ENCODE assay signal across 27 cellular contexts in genomic region chr20:940926-941325, GRCh38. TPM values are rescaled to one million over a fixed set of nuclear protein-coding genes. Genes with fewer than 3 reads are reported as not detected.
"Had no signal": no experiment of that assay in that cellular context is flagged by ENCODE, and none has a peak within 500 bp of the region (broad histone marks: within the 10 kb centered on the region; RNA-seq: fewer than 3 reads in every experiment).

No MANE protein-coding gene starts in this region.

- H3K9me3 ChIP-seq: left ventricle myocardium inferior, neutrophil, ovary, prostate gland, spleen, tibial nerve, upper lobe of left lung, vagina had no signal

- H3K27ac ChIP-seq: left ventricle myocardium inferior, neutrophil, ovary, prostate gland, skin epidermis, spleen, tibial nerve, upper lobe of left lung, vagina had no signal

- H3K4me1 Mint-ChIP-seq: immature natural killer cell; nephron; neural crest cell; stimulated activated effector memory CD8-positive, alpha-beta T cell treated with anti-CD3 and anti-CD28 coated beads, Interleukin-12 subunit alpha, Interleukin-12 subunit beta, amount 100 ng/mL, for 72 hours; stimulated activated naive CD8-positive, alpha-beta T cell treated with anti-CD3 and anti-CD28 coated beads, Interleukin-15, amount 100 ng/mL, for 72 hours had no signal

- ATAC-seq: naive thymus-derived CD8-positive, alpha-beta T cell; right cardiac atrium; sciatic nerve; stimulated activated effector memory CD8-positive, alpha-beta T cell treated with anti-CD3 and anti-CD28 coated beads, Interleukin-12 subunit alpha, Interleukin-12 subunit beta, amount 100 ng/mL, for 72 hours; stimulated activated naive CD8-positive, alpha-beta T cell treated with anti-CD3 and anti-CD28 coated beads, Interleukin-15, amount 100 ng/mL, for 72 hours had no signal

- FAIRE-seq: islet of Langerhans had no signal

- H3K36me3 ChIP-seq: left ventricle myocardium inferior, neutrophil, ovary, prostate gland, spleen, tibial nerve, upper lobe of left lung, vagina had no signal

- H3K36me3 Mint-ChIP-seq: immature natural killer cell; naive thymus-derived CD8-positive, alpha-beta T cell; stimulated activated effector memory CD8-positive, alpha-beta T cell treated with anti-CD3 and anti-CD28 coated beads, Interleukin-12 subunit alpha, Interleukin-12 subunit beta, amount 100 ng/mL, for 72 hours had no signal

- H3K27me3 Mint-ChIP-seq: stimulated activated naive CD8-positive, alpha-beta T cell treated with anti-CD3 and anti-CD28 coated beads, Interleukin-15, amount 100 ng/mL, for 72 hours had no signal

- DNase-seq: hypothalamus; immature natural killer cell; left ventricle myocardium inferior; naive thymus-derived CD8-positive, alpha-beta T cell; occipital lobe; ovary; retina; spleen; stimulated activated CD4-positive, alpha-beta T cell treated with anti-CD3 and anti-CD28 coated beads, Interleukin-4, amount 100 ng/mL, for 24 hours; stimulated activated naive CD4-positive, alpha-beta T cell treated with Interleukin-2 at 50 U/mL for 16 hours; stimulated activated naive CD8-positive, alpha-beta T cell treated with anti-CD3 and anti-CD28 coated beads, Interleukin-15, amount 100 ng/mL, for 72 hours; substantia nigra had no signal

- H3K27ac Mint-ChIP-seq: immature natural killer cell; naive thymus-derived CD8-positive, alpha-beta T cell; nephron; stimulated activated effector memory CD8-positive, alpha-beta T cell treated with anti-CD3 and anti-CD28 coated beads, Interleukin-12 subunit alpha, Interleukin-12 subunit beta, amount 100 ng/mL, for 72 hours had no signal

- H3K9me3 Mint-ChIP-seq: immature natural killer cell; naive thymus-derived CD8-positive, alpha-beta T cell; nephron; neural crest cell; stimulated activated effector memory CD8-positive, alpha-beta T cell treated with anti-CD3 and anti-CD28 coated beads, Interleukin-12 subunit alpha, Interleukin-12 subunit beta, amount 100 ng/mL, for 72 hours; stimulated activated naive CD8-positive, alpha-beta T cell treated with anti-CD3 and anti-CD28 coated beads, Interleukin-15, amount 100 ng/mL, for 72 hours had no signal

- H3K4me1 ChIP-seq: left ventricle myocardium inferior, prostate gland, spleen, tibial nerve, upper lobe of left lung, vagina had no signal

- H3K27me3 ChIP-seq: ovary, tibial nerve, upper lobe of left lung, vagina had no signal

- H3K4me3 Mint-ChIP-seq: immature natural killer cell; naive thymus-derived CD8-positive, alpha-beta T cell; nephron; neural crest cell; stimulated activated effector memory CD8-positive, alpha-beta T cell treated with anti-CD3 and anti-CD28 coated beads, Interleukin-12 subunit alpha, Interleukin-12 subunit beta, amount 100 ng/mL, for 72 hours; stimulated activated naive CD8-positive, alpha-beta T cell treated with anti-CD3 and anti-CD28 coated beads, Interleukin-15, amount 100 ng/mL, for 72 hours had no signal

- H3K4me3 ChIP-seq: left ventricle myocardium inferior, lung, ovary, prostate gland, skin epidermis, spleen, tibial nerve, upper lobe of left lung, vagina had no signal

RNA-seq across cellular contexts. Expression of gene ANGPT4, which starts 24.8 kb away (rescaled TPM):
- total RNA-seq: kidney epithelial cell; naive thymus-derived CD8-positive, alpha-beta T cell; occipital lobe; spleen; temporal lobe had no signal
- polyA plus RNA-seq: immature natural killer cell; naive thymus-derived CD8-positive, alpha-beta T cell had no signal
